8 cellular contexts compared by ENCODE assay signal in genomic region chr12:131116437-131117117, GRCh38.
A peak's percentile ranks its signal among the peaks of the same experiment; 100 is the strongest.
DNase-seq lines count a peak whose midpoint lies in the region; ATAC-seq and TF ChIP-seq lines count a peak whose summit lies in the region.

No MANE protein-coding gene starts in this region.

- intact Hi-C loops in psoas muscle (cut with DNase I) = no loop called here

- H3K36me3 ChIP-seq in psoas muscle (ENCODE audit: insufficient read depth in 1 of 2, low read depth in 1 of 2) = no peaks in the 10 kb centered on the region
- H3K36me3 ChIP-seq in effector memory CD4-positive, alpha-beta T cell (ENCODE audit: control insufficient read depth, insufficient read depth, low read length) = no peaks in the 10 kb centered on the region

- no peaks in the 10 kb centered on the region for H3K4me1 ChIP-seq in psoas muscle
- no peaks in the 10 kb centered on the region for H3K4me1 ChIP-seq in effector memory CD4-positive, alpha-beta T cell (ENCODE audit: control insufficient read depth, insufficient read depth, low read length, poor library complexity, severe bottlenecking)

- TF ChIP-seq CTCF in fibroblast of the aortic adventitia (IDR thresholded peaks at IDR 0.05; ENCODE audit: insufficient read depth, low read length) (peak; percentile 32), psoas muscle (IDR thresholded peaks at IDR 0.05) (peak; percentile 15)

- H3K27me3 ChIP-seq in psoas muscle (ENCODE audit: insufficient read depth in 3 of 3, low read length in 2 of 3) = no peaks in the 10 kb centered on the region
- no peaks in the 10 kb centered on the region for H3K27me3 ChIP-seq in effector memory CD4-positive, alpha-beta T cell (replicated peaks; ENCODE audit: control insufficient read depth, insufficient read depth, low read length, poor library complexity, severe bottlenecking)

- peak in 3 of 4 donors; percentile 42 to 52 (median 48) for ATAC-seq in psoas muscle

- H3K27ac ChIP-seq in psoas muscle = no peak overlapping the region
- H3K27ac ChIP-seq in effector memory CD4-positive, alpha-beta T cell (ENCODE audit: insufficient read depth, low read length, poor library complexity, severe bottlenecking) = no peak overlapping the region

- H3K9me3 ChIP-seq in psoas muscle = no peaks in the 10 kb centered on the region
- H3K9me3 ChIP-seq in effector memory CD4-positive, alpha-beta T cell (ENCODE audit: control insufficient read depth, low read length) = no peaks in the 10 kb centered on the region

- in situ Hi-C loops in G401 (cut with HindIII; ENCODE audit: low sequenced_read_pairs) = no loop called here

- DNase-seq in G401 (ENCODE audit: low spot score) (peak; percentile 19), NCI-H2171 treated with DMSO at 0.1 percent for 48 hours (lab: John Stamatoyannopoulos, UW) (peak; percentile 51), fibroblast of the aortic adventitia (ENCODE audit: low read depth) (peak; percentile 52), psoas muscle (peak; percentile 18 to 54), NCI-H1694 (lab: John Stamatoyannopoulos, UW) (no peak), SHP77 treated with DMSO at 0.1 percent for 48 hours (lab: John Stamatoyannopoulos, UW) (no peak), activated gamma-delta T cell treated with Interleukin-2 at 50 U/mL for 16 hours (no peak)
- no peak for DNase-seq in effector memory CD4-positive, alpha-beta T cell

- H3K4me3 ChIP-seq in fibroblast of the aortic adventitia (ENCODE audit: low read depth, low read length) (no peak overlapping the region), psoas muscle (no peak overlapping the region)
- no peak overlapping the region for H3K4me3 ChIP-seq in effector memory CD4-positive, alpha-beta T cell (ENCODE audit: insufficient read depth, low read depth, low read length, poor library complexity, severe bottlenecking)

- 30 to 34% (median 34%) methylated on average over 15 of the region's 15 CpGs for WGBS in psoas muscle, 3 donors

Comparison
In these comparisons a context has a peak if more than half of its experiments do, and no peak if none do; other contexts are left out.
1. DNase-seq: peak in G401 (single experiment), NCI-H2171 treated with DMSO at 0.1 percent for 48 hours (single experiment), fibroblast of the aortic adventitia (single experiment) and psoas muscle (2 of 2); none in NCI-H1694 (single experiment), SHP77 treated with DMSO at 0.1 percent for 48 hours (single experiment), activated gamma-delta T cell treated with Interleukin-2 at 50 U/mL for 16 hours (single experiment) and effector memory CD4-positive, alpha-beta T cell (0 of 3).